Comparison of ENCODE assay signal across 19 cellular contexts in the genomic region with DNA sequence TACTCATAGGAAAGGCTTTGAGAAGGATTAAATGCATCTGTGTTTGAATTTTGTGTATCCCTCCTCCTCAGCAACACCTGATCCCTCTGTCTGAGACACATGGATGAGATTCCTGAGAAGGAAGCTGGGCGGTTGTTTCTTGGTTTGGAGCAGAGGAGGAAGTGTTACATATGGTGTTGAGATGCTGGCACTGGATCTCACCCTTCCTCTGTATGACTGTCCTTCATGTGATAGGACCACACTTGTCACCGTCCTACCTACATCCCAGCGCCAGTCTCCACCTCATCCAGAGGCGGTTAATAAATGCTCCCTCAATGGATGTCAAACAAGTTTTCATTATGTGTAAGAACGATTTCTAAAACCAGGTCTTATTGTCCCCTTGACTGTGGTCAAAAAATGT. TPM values are rescaled to one million over a fixed set of nuclear protein-coding genes. Genes with fewer than 3 reads are reported as not detected.
DNase-seq lines count a peak whose midpoint lies in the region; ATAC-seq, FAIRE-seq and TF ChIP-seq lines count a peak whose summit lies in the region.
"Had no signal": no experiment of that assay in that cellular context is flagged by ENCODE, and none has a peak within 500 bp of the region (broad histone marks: within the 10 kb centered on the region; RNA-seq: fewer than 3 reads in every experiment).

No MANE protein-coding gene starts in this region.

- no peaks in the 10 kb centered on the region for H3K9me2 ChIP-seq in OCI-LY7 (ENCODE audit: insufficient read depth, low read length)

- no TSS peak for BruUV-seq in OCI-LY7 (replicated peaks; lab: Mats Ljungman, UMichigan)

- H4K8ac ChIP-seq in mesendoderm (ENCODE audit: low read depth, low read length) = no peak overlapping the region

- POLR2A ChIA-PET in OCI-LY7 (lab: Charles Lee) = interaction anchor here (1.0 kb wide), 2 partner anchors 16 to 17 kb away, joined by 3 to 6 read pairs; no protein-coding TSS in a partner anchor

- no peak overlapping the region for H3K27ac ChIP-seq in mesendoderm (ENCODE audit: low read depth, low read length)
- H3K27ac ChIP-seq in heart right ventricle = no peak overlapping the region
- H3K27ac ChIP-seq in OCI-LY7 (ENCODE audit: low read depth, low read length, poor library complexity, severe bottlenecking) = no peak overlapping the region

- H3K56ac ChIP-seq in mesendoderm (ENCODE audit: low read length) = no peak overlapping the region

- no peak for ATAC-seq in activated T-helper 17 cell treated with anti-CD3 and anti-CD28 coated beads, Interleukin-2, amount 50 U/mL, for 72 hours (replicated peaks)
- ATAC-seq in heart right ventricle = no peak
- ATAC-seq in HG03439 (IDR thresholded peaks at IDR 0.05; ENCODE audit: unreplicated experiment) = no peak
- ATAC-seq: CD8-positive, alpha-beta T cell; K562 had no signal

- FAIRE-seq in GM12891 (lab: Jason Lieb, UNC) = peak; percentile 16
- FAIRE-seq: A204.1, GM19239, H1, K562 had no signal

- H2BK5ac ChIP-seq in mesendoderm (ENCODE audit: low read length) = no peak overlapping the region

- WGBS in mesendoderm (ENCODE audit: extremely low coverage, insufficient coverage, low lambda C conversion rate) = no CpG with 5 or more reads among the region's 5 CpGs
- WGBS in heart right ventricle, 2 donors = 95 to 96% methylated on average over 5 of the region's 5 CpGs

- H3K9me3 Mint-ChIP-seq in activated T-helper 17 cell treated with anti-CD3 and anti-CD28 coated beads, Interleukin-2, amount 50 U/mL, for 72 hours = no peaks in the 10 kb centered on the region
- H3K9me3 Mint-ChIP-seq: CD8-positive, alpha-beta T cell; H9 had no signal

- DNase-seq in GM12891 (ENCODE audit: insufficient read length, low spot score) = no peak
- no peak for DNase-seq in mesendoderm
- no peak for DNase-seq in HUDEP-2 (lab: John Stamatoyannopoulos, UW; ENCODE audit: unreplicated experiment in 76 of 76)
- DNase-seq in heart right ventricle = no peak
- DNase-seq in OCI-LY7 (ENCODE audit: low spot score) = no peak
- DNase-seq: ACHN; BE2C; C1 segment of cervical spinal cord; Calu3; CD8-positive, alpha-beta T cell; DMS79 treated with DMSO at 0.1 percent for 48 hours; GF-D8; H9 had no signal

- no peaks in the 10 kb centered on the region for H3K36me3 Mint-ChIP-seq in activated T-helper 17 cell treated with anti-CD3 and anti-CD28 coated beads, Interleukin-2, amount 50 U/mL, for 72 hours (ENCODE audit: low read depth)
- H3K36me3 Mint-ChIP-seq: CD8-positive, alpha-beta T cell had no signal

- intact Hi-C loops in heart right ventricle (cut with DNase I) = no loop called here
- intact Hi-C loops in OCI-LY7 (cut with micrococcal nuclease; ENCODE audit: unreplicated experiment) = no loop called here

- H2BK15ac ChIP-seq in mesendoderm (replicated peaks; ENCODE audit: low read depth) = no peak overlapping the region

- peak overlapping the region; percentile 20 for H2AK5ac ChIP-seq in mesendoderm (ENCODE audit: low read length)

- H3K4me1 Mint-ChIP-seq in activated T-helper 17 cell treated with anti-CD3 and anti-CD28 coated beads, Interleukin-2, amount 50 U/mL, for 72 hours = peaks cover 42% of the 10 kb centered on the region

- H3K4me1 ChIP-seq in mesendoderm (ENCODE audit: control insufficient read depth, low read depth, low read length) = peaks cover 9% of the 10 kb centered on the region
- peaks cover 4 to 60% (median 27%) of the 10 kb centered on the region in 9 donors for H3K4me1 ChIP-seq in heart right ventricle
- H3K4me1 ChIP-seq in OCI-LY7 (ENCODE audit: insufficient read depth, low read length, poor library complexity, severe bottlenecking) = no peaks in the 10 kb centered on the region

- no peak overlapping the region for H3K4ac ChIP-seq in mesendoderm (ENCODE audit: low read depth, low read length)

- no peak for TF ChIP-seq POLR2A in GM12891 (IDR thresholded peaks at IDR 0.05; ENCODE audit: low read depth, low read length)

- H3K4me3 ChIP-seq in mesendoderm (ENCODE audit: low read length) (no peak overlapping the region), heart right ventricle (no peak overlapping the region), OCI-LY7 (ENCODE audit: low read depth, low read length, poor library complexity, severe bottlenecking) (no peak overlapping the region)
- H3K4me3 ChIP-seq: K562 had no signal

- TF ChIP-seq CTCF in heart right ventricle (IDR thresholded peaks at IDR 0.05) = no peak
- TF ChIP-seq CTCF in OCI-LY7 (conservative IDR thresholded peaks at IDR 0.05; ENCODE audit: low read length) = no peak

- CTCF ChIA-PET in OCI-LY7 (lab: Charles Lee; ENCODE audit: unreplicated experiment) = no interaction called here

- no peak overlapping the region for H3K18ac ChIP-seq in mesendoderm (ENCODE audit: low read length)

- H2AFZ ChIP-seq in OCI-LY7 (ENCODE audit: low read length) = no peak overlapping the region

- H3K79me2 ChIP-seq in mesendoderm (ENCODE audit: control insufficient read depth, insufficient read depth, low read length) (no peaks in the 10 kb centered on the region), OCI-LY7 (ENCODE audit: insufficient read depth, low read depth, low read length) (no peaks in the 10 kb centered on the region)

- H3K9me3 ChIP-seq in heart right ventricle (no peaks in the 10 kb centered on the region), OCI-LY7 (ENCODE audit: low read length) (no peaks in the 10 kb centered on the region)
- H3K9me3 ChIP-seq: BE2C had no signal

- H3K4me2 ChIP-seq in mesendoderm (ENCODE audit: low read length) (no peak overlapping the region), OCI-LY7 (ENCODE audit: low read length) (no peak overlapping the region)

- H3K27ac Mint-ChIP-seq in activated T-helper 17 cell treated with anti-CD3 and anti-CD28 coated beads, Interleukin-2, amount 50 U/mL, for 72 hours = peak overlapping the region; percentile 54
- H3K27ac Mint-ChIP-seq: CD8-positive, alpha-beta T cell; H9 had no signal

- peak overlapping the region; percentile 2 for H3K4me3 Mint-ChIP-seq in activated T-helper 17 cell treated with anti-CD3 and anti-CD28 coated beads, Interleukin-2, amount 50 U/mL, for 72 hours
- H3K4me3 Mint-ChIP-seq: CD8-positive, alpha-beta T cell; H9 had no signal

- H2BK120ac ChIP-seq in mesendoderm (ENCODE audit: low read depth, low read length) = no peak overlapping the region

- H3K36me3 ChIP-seq in mesendoderm (ENCODE audit: control insufficient read depth, insufficient read depth, low read length) (no peaks in the 10 kb centered on the region), heart right ventricle (no peaks in the 10 kb centered on the region), OCI-LY7 (ENCODE audit: insufficient read depth, low read length) (no peaks in the 10 kb centered on the region)
- H3K36me3 ChIP-seq: BE2C had no signal

- H3K9ac ChIP-seq in mesendoderm (ENCODE audit: low read length) = no peak overlapping the region

- H3K27me3 Mint-ChIP-seq in activated T-helper 17 cell treated with anti-CD3 and anti-CD28 coated beads, Interleukin-2, amount 50 U/mL, for 72 hours = no peaks in the 10 kb centered on the region

- no peaks in the 10 kb centered on the region for H3K79me1 ChIP-seq in mesendoderm (ENCODE audit: low read length)

- H3K23ac ChIP-seq in mesendoderm (ENCODE audit: low read length) = no peak overlapping the region

- no peaks in the 10 kb centered on the region for H3K27me3 ChIP-seq in mesendoderm (ENCODE audit: insufficient read depth, low read length, poor library complexity)
- no peaks in the 10 kb centered on the region for H3K27me3 ChIP-seq in heart right ventricle
- H3K27me3 ChIP-seq: BE2C had no signal

- no peaks in the 10 kb centered on the region for H4K20me1 ChIP-seq in OCI-LY7 (ENCODE audit: insufficient read depth, low read length)

- no peak overlapping the region for H4K5ac ChIP-seq in mesendoderm (ENCODE audit: low read length)

TF ChIP-seq in GM12891, 5 proteins besides CTCF, POLR2A, EP300 and RAD21:
- TF ChIP-seq SPI1 (IDR thresholded peaks at IDR 0.05; ENCODE audit: low read depth, low read length) (no peak), POLR2AphosphoS5 (IDR thresholded peaks at IDR 0.05; ENCODE audit: low read depth, low read length) (no peak), TAF1 (IDR thresholded peaks at IDR 0.05; ENCODE audit: low read depth, low read length) (no peak), POU2F2 (IDR thresholded peaks at IDR 0.05; ENCODE audit: low read depth, low read length) (no peak), PAX5 (IDR thresholded peaks at IDR 0.05; ENCODE audit: insufficient read depth, low read length, severe bottlenecking) (no peak)

RNA-seq across cellular contexts. Expression of a gene that starts 49.4 kb away (rescaled TPM):
- 67.9 TPM for polyA plus RNA-seq in GM12891 (2012; ENCODE audit: low read depth, missing spikeins)
- total RNA-seq in activated T-helper 17 cell treated with anti-CD3 and anti-CD28 coated beads, Interleukin-2, amount 50 U/mL, for 72 hours = 100 to 1,000 TPM; 163 to 201 TPM
- polyA plus RNA-seq in mesendoderm (2013, experiment 1 of 2) = 36.1 TPM
- 35.3 TPM for polyA plus RNA-seq in mesendoderm (2013, experiment 2 of 2)
- total RNA-seq in heart right ventricle = 10 to 100 TPM; 40.4 to 90.5 (median 56.6) TPM
- polyA plus RNA-seq in heart right ventricle = 10 to 100 TPM; 22.1 to 34.1 TPM
- 19.2 and 24.0 TPM in 2 replicates for total RNA-seq in OCI-LY7 (2014; rRNA removed; shearing (Covaris generic))
- total RNA-seq in OCI-LY7 (2022) = 43.0 and 54.0 TPM in 2 replicates
